Comparison of ENCODE assay signal across 21 cellular contexts in genomic region chr10:77479586-77479985, GRCh38.
DNase-seq lines count a peak whose midpoint lies in the region; FAIRE-seq and TF ChIP-seq lines count a peak whose summit lies in the region.
"Had no signal": no experiment of that assay in that cellular context is flagged by ENCODE, and none has a peak within 500 bp of the region (broad histone marks: within the 10 kb centered on the region; RNA-seq: fewer than 3 reads in every experiment).

No MANE protein-coding gene starts in this region.

- H3K4me1 ChIP-seq in mucosa of rectum (ENCODE audit: control insufficient read depth in 2 of 2, insufficient read depth in 2 of 2, low read length in 2 of 2), result peaks cover 7 to 21% of the 10 kb centered on the region in 2 donors
- H3K4me1 ChIP-seq: vagina had no signal

- DNase-seq in AG04450 (ENCODE audit: low read depth, low spot score), result no peak
- peak; percentile 23 for DNase-seq in ELF-1 (ENCODE audit: low read depth, low spot score)
- DNase-seq in bronchial epithelial cell (ENCODE audit: low read depth), result no peak
- DNase-seq in GM19238 (ENCODE audit: insufficient read length, low spot score), result no peak
- no peak for DNase-seq in NCI-H2081 treated with DMSO at 0.1 percent for 48 hours (lab: John Stamatoyannopoulos, UW)
- no peak for DNase-seq in ureter (ENCODE audit: low spot score)
- no peak for DNase-seq in Kasumi-1 (lab: John Stamatoyannopoulos, UW)
- DNase-seq: activated CD4-positive, alpha-beta T cell treated with anti-CD3 and anti-CD28 coated beads, Interleukin-2, amount 50 U/mL, for 4 hours; activated CD8-positive, alpha-beta memory T cell treated with anti-CD3 and anti-CD28 coated beads, Interleukin-2, amount 50 U/mL, for 4 hours; anterior cingulate cortex; Caco-2; caudate nucleus; HCEC 1CT; mammary epithelial cell; stimulated activated CD4-positive, alpha-beta T cell treated with anti-CD3 and anti-CD28 coated beads, Interleukin-2, amount 100 ng/mL, for 24 hours; T-helper 9 cell had no signal

- no peaks in the 10 kb centered on the region for H3K9me3 ChIP-seq in AG04450 (ENCODE audit: control insufficient read depth, insufficient read depth, low read length)
- H3K9me3 ChIP-seq in mucosa of rectum (ENCODE audit: control insufficient read depth in 2 of 2, low read length in 2 of 2), result no peaks in the 10 kb centered on the region
- H3K9me3 ChIP-seq: Caco-2, MG63, prostate gland, vagina had no signal

- POLR2A ChIA-PET in AG04450 (lab: Yijun Ruan, JAX), result interaction anchor here (0.7 kb wide), 1 partner anchor 63 kb away, joined by 3 read pairs; no protein-coding TSS in a partner anchor

- H3K27ac ChIP-seq in AG04450 (ENCODE audit: low read depth, low read length) (peak overlapping the region; percentile 31), mucosa of rectum (ENCODE audit: low read depth in 2 of 2, low read length in 2 of 2) (peak overlapping the region; percentile 65 to 72)
- H3K27ac ChIP-seq: prostate gland, skin epidermis, vagina had no signal

- TF ChIP-seq CTCF in AG04450 (IDR thresholded peaks at IDR 0.05; ENCODE audit: low read depth, low read length), result no peak
- TF ChIP-seq CTCF in bronchial epithelial cell (IDR thresholded peaks at IDR 0.05; ENCODE audit: insufficient read depth, low read length, severe bottlenecking), result no peak

- H3K9ac ChIP-seq in mucosa of rectum (ENCODE audit: low read depth in 1 of 2, low read length in 2 of 2), result peak overlapping the region in 1 of 2 donors; percentile 1

- H3K36me3 ChIP-seq in bronchial epithelial cell (ENCODE audit: control insufficient read depth, insufficient read depth, low read length), result no peaks in the 10 kb centered on the region
- no peaks in the 10 kb centered on the region for H3K36me3 ChIP-seq in mucosa of rectum (ENCODE audit: control insufficient read depth in 2 of 2, insufficient read depth in 2 of 2, low read length in 2 of 2)
- H3K36me3 ChIP-seq: prostate gland, vagina had no signal

- CTCF ChIA-PET in AG04450 (lab: Charles Lee), result interaction anchor here (1.0 kb wide), 1 partner anchor 26 kb away, joined by 3 read pairs; no protein-coding TSS in a partner anchor

- H3K27me3 ChIP-seq in AG04450 (ENCODE audit: control insufficient read depth, insufficient read depth, low read length) (no peaks in the 10 kb centered on the region), bronchial epithelial cell (ENCODE audit: control insufficient read depth, insufficient read depth, low read length) (no peaks in the 10 kb centered on the region), mucosa of rectum (ENCODE audit: control insufficient read depth in 2 of 2, insufficient read depth in 2 of 2, low read length in 2 of 2) (no peaks in the 10 kb centered on the region)
- H3K27me3 ChIP-seq: MG63, vagina had no signal

- H3K4me3 ChIP-seq in AG04450 (ENCODE audit: low read depth, low read length) (no peak overlapping the region), bronchial epithelial cell (ENCODE audit: low read depth, low read length) (no peak overlapping the region), mucosa of rectum (ENCODE audit: low read length in 2 of 2) (peak overlapping the region in 1 of 2 donors; percentile 0)
- H3K4me3 ChIP-seq: MG63, prostate gland, skin epidermis, vagina had no signal

- peak; percentile 75 for FAIRE-seq in bronchial epithelial cell (lab: Jason Lieb, UNC)
